Comparison of ENCODE assay signal across 11 cellular contexts in the genomic region with DNA sequence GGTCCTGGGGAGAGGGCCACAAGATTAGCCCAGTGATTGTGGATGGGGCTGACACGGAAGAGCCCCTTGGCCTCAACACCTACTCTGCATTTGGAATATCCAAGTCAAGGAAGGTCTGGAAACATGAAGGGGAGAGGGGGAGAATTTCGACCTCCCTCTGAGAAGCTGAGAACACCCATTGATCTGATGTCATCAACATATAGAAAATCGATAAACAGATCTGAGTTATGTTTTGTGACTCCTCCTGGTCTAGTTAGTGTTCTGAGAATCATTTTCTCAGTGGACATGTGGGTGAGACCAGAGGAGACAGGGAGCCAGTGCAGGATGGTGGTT.
A peak's percentile ranks its signal among the peaks of the same experiment; 100 is the strongest.
DNase-seq lines count a peak whose midpoint lies in the region; ATAC-seq and TF ChIP-seq lines count a peak whose summit lies in the region.
"Had no signal": no experiment of that assay in that cellular context is flagged by ENCODE, and none has a peak within 500 bp of the region (broad histone marks: within the 10 kb centered on the region; RNA-seq: fewer than 3 reads in every experiment).

No MANE protein-coding gene starts in this region.

- H3K4me3 ChIP-seq in A673 (ENCODE audit: low read depth, low read length, poor library complexity, severe bottlenecking) (no peak overlapping the region), KMS-11 (IDR thresholded peaks at IDR 0.05; ENCODE audit: insufficient read depth, low read depth, low read length) (no peak overlapping the region), esophagus muscularis mucosa (peak overlapping the region in 2 of 4 donors; percentile 43 to 48), osteoblast (ENCODE audit: insufficient read depth, low read length) (no peak overlapping the region), dorsolateral prefrontal cortex (peak overlapping the region in 9 of 59 donors; percentile 17 to 52 (median 42))

- H2AFZ ChIP-seq in KMS-11 (ENCODE audit: low read depth), result no peak overlapping the region
- H2AFZ ChIP-seq in osteoblast (ENCODE audit: low read length), result no peak overlapping the region

- H3K4me2 ChIP-seq in KMS-11 (no peak overlapping the region), osteoblast (ENCODE audit: insufficient read depth, low read length) (peak overlapping the region; percentile 94)

- H3K79me2 ChIP-seq in KMS-11 (ENCODE audit: insufficient read depth, low read depth) (no peaks in the 10 kb centered on the region), osteoblast (ENCODE audit: insufficient read depth, low read length) (no peaks in the 10 kb centered on the region)

- H3K27ac ChIP-seq in A673 (ENCODE audit: low read depth, low read length, poor library complexity, severe bottlenecking) (no peak overlapping the region), KMS-11 (no peak overlapping the region), esophagus muscularis mucosa (replicated peaks in 1 of 4) (peak overlapping the region; percentile 58 to 76 (median 64)), osteoblast (ENCODE audit: low read depth, low read length) (peak overlapping the region; percentile 42), dorsolateral prefrontal cortex (peak overlapping the region in 6 of 59 donors; percentile 21 to 70 (median 45))
- H3K27ac ChIP-seq: brain microvascular endothelial cell had no signal

- no peak for ATAC-seq in GM21737 (IDR thresholded peaks at IDR 0.05; ENCODE audit: unreplicated experiment)

- WGBS in esophagus muscularis mucosa, result 26% methylated on average over 3 of the region's 3 CpGs

- DNase-seq in A673 (ENCODE audit: low spot score) (no peak), esophagus muscularis mucosa (ENCODE audit: extremely low spot score) (no peak), osteoblast (ENCODE audit: insufficient read length, low spot score, missing footprints) (no peak), dorsolateral prefrontal cortex (no peak), HuH-7 (ENCODE audit: low spot score) (no peak)
- no peak for DNase-seq in stimulated activated CD4-positive, alpha-beta T cell treated with anti-CD3 and anti-CD28 coated beads, Interleukin-4, amount 100 ng/mL, for 4 hours
- DNase-seq: NCI-H510A, SIG-M5 had no signal

- CTCF ChIA-PET in A673 (lab: Charles Lee), result interaction anchor here (1.2 to 1.5 kb wide), 2 partner anchors 368 to 593 kb away, joined by 11 to 13 read pairs; no protein-coding TSS in a partner anchor

- TF ChIP-seq EP300 in esophagus muscularis mucosa (IDR thresholded peaks at IDR 0.05), result no peak

- H3K4me1 ChIP-seq in A673 (ENCODE audit: insufficient read depth, low read length, poor library complexity, severe bottlenecking) (no peaks in the 10 kb centered on the region), KMS-11 (ENCODE audit: low read depth, poor library complexity, severe bottlenecking) (peaks cover under 1% of the 10 kb centered on the region), esophagus muscularis mucosa (peaks cover 12 to 17% (median 16%) of the 10 kb centered on the region in 4 donors), osteoblast (ENCODE audit: insufficient read depth, low read length) (peaks cover 11% of the 10 kb centered on the region)

- POLR2A ChIA-PET in A673 (lab: Charles Lee; ENCODE audit: low non-redundant PET), result no interaction called here

- 0 out of 2 replicates have a peak, but pooled peaks have one; percentile 31 for TF ChIP-seq CTCF in A673 (conservative IDR thresholded peaks at IDR 0.05; ENCODE audit: low read depth, low read length)
- TF ChIP-seq CTCF in KMS-11 (conservative IDR thresholded peaks at IDR 0.05; ENCODE audit: low read depth, low read length), result peak; percentile 59
- peak in 1 of 3 experiments; percentile 2 for TF ChIP-seq CTCF in esophagus muscularis mucosa (IDR thresholded peaks at IDR 0.05)
- TF ChIP-seq CTCF in osteoblast (IDR thresholded peaks at IDR 0.05; ENCODE audit: extremely low read depth, low read depth, low read length), result no peak
- TF ChIP-seq CTCF in dorsolateral prefrontal cortex (IDR thresholded peaks at IDR 0.05 in 54 of 56, conservative IDR thresholded peaks at IDR 0.05 in 2 of 56; ENCODE audit: low read depth in 1 of 56, partially characterized antibody in 56 of 56), result peak in 20 of 56 donors; percentile 2 to 52 (median 14)

- TF ChIP-seq POLR2A in esophagus muscularis mucosa (IDR thresholded peaks at IDR 0.05; ENCODE audit: low read depth), result no peak

- intact Hi-C loops in A673 (cut with micrococcal nuclease; ENCODE audit: unreplicated experiment), result loop anchor here (1.0 to 10.0 kb wide), 5 partner anchors 79 to 761 kb away; partner anchors contain the start of gene SOD2
- intact Hi-C loops in esophagus muscularis mucosa (cut with DNase I), result loop anchor here (1.0 to 2.0 kb wide), 2 partner anchors 79 to 367 kb away; no protein-coding TSS in a partner anchor
- intact Hi-C loops in dorsolateral prefrontal cortex (cut with DNase I), result loop anchor here (1.0 to 10.0 kb wide), 9 partner anchors 79 to 761 kb away; partner anchors contain the start of gene SOD2 (in 1 of the 2)

- H3K27me3 ChIP-seq in A673 (replicated peaks; ENCODE audit: insufficient read depth, low read depth, low read length, poor library complexity) (peaks cover 34% of the 10 kb centered on the region), KMS-11 (ENCODE audit: insufficient read depth, low read depth) (no peaks in the 10 kb centered on the region), esophagus muscularis mucosa (no peaks in the 10 kb centered on the region), osteoblast (ENCODE audit: insufficient read depth, low read length) (no peaks in the 10 kb centered on the region), dorsolateral prefrontal cortex (no peaks in the 10 kb centered on the region)
- H3K27me3 ChIP-seq: brain microvascular endothelial cell had no signal

- no peaks in the 10 kb centered on the region for H4K20me1 ChIP-seq in KMS-11 (ENCODE audit: insufficient read depth)
- H4K20me1 ChIP-seq in osteoblast (ENCODE audit: insufficient read depth, low read length), result no peaks in the 10 kb centered on the region

- H3K36me3 ChIP-seq in A673 (ENCODE audit: insufficient read depth, low read length, poor library complexity, severe bottlenecking) (no peaks in the 10 kb centered on the region), KMS-11 (ENCODE audit: insufficient read depth) (no peaks in the 10 kb centered on the region), esophagus muscularis mucosa (no peaks in the 10 kb centered on the region), osteoblast (ENCODE audit: insufficient read depth, low read length) (no peaks in the 10 kb centered on the region)
- H3K36me3 ChIP-seq: brain microvascular endothelial cell had no signal

- no peaks in the 10 kb centered on the region for H3K9me3 ChIP-seq in A673 (ENCODE audit: low read depth, low read length, poor library complexity, severe bottlenecking)
- no peaks in the 10 kb centered on the region for H3K9me3 ChIP-seq in esophagus muscularis mucosa
- no peaks in the 10 kb centered on the region for H3K9me3 ChIP-seq in osteoblast (ENCODE audit: low read depth, low read length)

- BruUV-seq in A673 (replicated peaks; lab: Mats Ljungman, UMichigan), result no TSS peak

- no peak overlapping the region for H3K9ac ChIP-seq in KMS-11

Comparison
In these comparisons a context has a peak if more than half of its experiments do, and no peak if none do; other contexts are left out.
1. H3K27ac ChIP-seq: peak in esophagus muscularis mucosa (4 of 4) and osteoblast (single experiment); none in A673 (single experiment) and KMS-11 (single experiment).